3 cellular contexts compared by ENCODE assay signal in the genomic region with DNA sequence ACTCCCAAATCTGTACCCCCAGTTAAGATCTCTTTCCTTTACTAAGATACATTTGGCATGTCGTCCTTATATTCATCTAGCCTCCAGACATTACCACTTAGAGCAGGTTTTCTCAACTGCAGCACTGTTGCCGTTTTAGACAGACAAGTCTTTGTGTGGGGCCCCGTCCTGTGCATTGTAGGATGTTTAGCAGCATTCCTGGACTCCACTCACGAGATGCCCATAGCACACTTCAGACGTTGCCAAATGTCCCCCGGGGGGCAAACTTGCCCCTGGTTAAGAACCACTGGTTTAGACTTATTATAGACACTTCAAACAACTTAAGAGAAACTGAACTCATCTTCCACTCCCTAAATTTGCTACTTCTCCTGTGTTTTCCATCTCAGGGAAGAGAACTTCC. TPM values are rescaled to one million over a fixed set of nuclear protein-coding genes. Genes with fewer than 3 reads are reported as not detected.
"Had no signal": no experiment of that assay in that cellular context is flagged by ENCODE, and none has a peak within 500 bp of the region (broad histone marks: within the 10 kb centered on the region; RNA-seq: fewer than 3 reads in every experiment).

No MANE protein-coding gene starts in this region.

RNA-seq across cellular contexts. Expression of gene TBC1D26, which starts 56.1 kb away (rescaled TPM):
- total RNA-seq: LHCN-M2, M059J, MCF 10A had no signal
